ENCODE assay signal across 17 cellular contexts in the genomic region with DNA sequence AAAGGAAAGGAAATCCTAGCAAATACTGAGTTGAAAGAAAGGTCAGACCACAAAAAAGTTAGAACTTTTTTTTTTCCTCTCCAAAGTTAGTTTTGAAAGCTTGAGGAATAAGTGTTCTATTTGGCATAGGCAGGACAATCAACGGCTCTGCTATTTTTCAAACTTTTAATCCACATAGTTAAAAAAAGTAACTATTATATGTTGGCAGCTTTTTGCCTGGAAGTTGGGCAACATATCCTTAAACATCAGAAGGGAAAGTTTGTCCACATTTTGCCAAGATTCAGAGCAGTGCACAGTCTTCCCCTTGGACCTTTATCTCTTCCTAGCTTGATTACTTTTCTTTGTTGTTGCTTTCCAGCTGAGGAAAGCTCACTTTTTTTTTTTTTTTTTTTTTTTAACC.
DNase-seq lines count a peak whose midpoint lies in the region; ATAC-seq and TF ChIP-seq lines count a peak whose summit lies in the region.
"Had no signal": no experiment of that assay in that cellular context is flagged by ENCODE, and none has a peak within 500 bp of the region (broad histone marks: within the 10 kb centered on the region; RNA-seq: fewer than 3 reads in every experiment).

No MANE protein-coding gene starts in this region.

- H3K27me3 Mint-ChIP-seq in mesothelial cell of epicardium (ENCODE audit: low read depth): no peaks in the 10 kb centered on the region

- peak; percentile 88 for DNase-seq in fibroblast of the aortic adventitia (ENCODE audit: low read depth)
- DNase-seq in left cardiac atrium: no peak
- no peak for DNase-seq in mesothelial cell of epicardium (ENCODE audit: low spot score in 2 of 2, unreplicated experiment in 2 of 2)
- DNase-seq in aorta: no peak
- no peak for DNase-seq in posterior vena cava (ENCODE audit: low spot score)
- DNase-seq: ACHN, C1 segment of cervical spinal cord, DMS79, KG1, MV-4-11, NCI-H187, NCI-H2227 treated with DMSO at 0.1 percent for 48 hours, NCI-H510A treated with DMSO at 0.1 percent for 48 hours, NCI-H774, SIG-M5 had no signal

- peak overlapping the region in 1 of 2 donors; percentile 18 for H3K27ac ChIP-seq in aorta (ENCODE audit: low read depth in 1 of 2, low read length in 2 of 2)

- intact Hi-C loops in left cardiac atrium (cut with DNase I) (no loop called here), aorta (cut with DNase I) (no loop called here), posterior vena cava (cut with DNase I) (no loop called here)

- H3K4me1 ChIP-seq in aorta (ENCODE audit: control insufficient read depth in 1 of 2, insufficient read depth in 2 of 2, low read length in 2 of 2): no peaks in the 10 kb centered on the region

- no peaks in the 10 kb centered on the region for H3K9me3 ChIP-seq in aorta (ENCODE audit: control insufficient read depth, low read length)

- H3K36me3 ChIP-seq in aorta (ENCODE audit: control insufficient read depth in 1 of 2, insufficient read depth in 2 of 2, low read length in 1 of 2): no peaks in the 10 kb centered on the region

- no peak overlapping the region for H3K4me3 Mint-ChIP-seq in mesothelial cell of epicardium

- ATAC-seq in left cardiac atrium: peak; percentile 70 to 85
- ATAC-seq in aorta (ENCODE audit: low FRiP score): peak; percentile 76
- ATAC-seq in activated CD4-positive, CD25-positive, alpha-beta regulatory T cell treated with anti-CD3 and anti-CD28 coated beads, Interleukin-2, amount 50 U/mL, for 24 hours: no peak
- ATAC-seq in HG02763 (IDR thresholded peaks at IDR 0.05; ENCODE audit: unreplicated experiment): no peak

- H3K27me3 ChIP-seq in aorta (ENCODE audit: control insufficient read depth in 1 of 2, insufficient read depth in 2 of 2, low read length in 1 of 2): no peaks in the 10 kb centered on the region

- peaks cover 24% of the 10 kb centered on the region for H3K36me3 Mint-ChIP-seq in mesothelial cell of epicardium

- no peaks in the 10 kb centered on the region for H3K4me1 Mint-ChIP-seq in mesothelial cell of epicardium

- peaks cover 43% of the 10 kb centered on the region for H3K9me3 Mint-ChIP-seq in mesothelial cell of epicardium

- H3K4me3 ChIP-seq in fibroblast of the aortic adventitia (ENCODE audit: low read depth, low read length) (no peak overlapping the region), aorta (ENCODE audit: low read length in 2 of 2) (no peak overlapping the region)

- H3K27ac Mint-ChIP-seq in mesothelial cell of epicardium: peak overlapping the region; percentile 88

- TF ChIP-seq CTCF in fibroblast of the aortic adventitia (IDR thresholded peaks at IDR 0.05; ENCODE audit: insufficient read depth, low read length) (no peak), mesothelial cell of epicardium (IDR thresholded peaks at IDR 0.05; ENCODE audit: unreplicated experiment) (no peak)

- WGBS in aorta, 2 donors: 1 to 4% methylated on average over 1 of the region's 1 CpG

Comparison
In these comparisons a context has a peak if more than half of its experiments do, and no peak if none do; other contexts are left out.
1. ATAC-seq: peak in left cardiac atrium (2 of 2) and aorta (single experiment); none in activated CD4-positive, CD25-positive, alpha-beta regulatory T cell treated with anti-CD3 and anti-CD28 coated beads, Interleukin-2, amount 50 U/mL, for 24 hours (0 of 2) and HG02763 (single experiment).